8 cellular contexts compared by ENCODE assay signal in genomic region chr20:47501483-47502270, GRCh38. TPM values are rescaled to one million over a fixed set of nuclear protein-coding genes. Genes with fewer than 3 reads are reported as not detected.
DNase-seq lines count a peak whose midpoint lies in the region; ATAC-seq lines count a peak whose summit lies in the region.

NCOA3 (plus strand) TSS chr20:47501887; CDS start chr20:47622248, 120,361 bp downstream.

- no peaks in the 10 kb centered on the region for H3K27me3 Mint-ChIP-seq in effector memory CD8-positive, alpha-beta T cell
- H3K27me3 Mint-ChIP-seq in memory B cell, result no peaks in the 10 kb centered on the region

- H3K36me3 Mint-ChIP-seq in effector memory CD8-positive, alpha-beta T cell (ENCODE audit: insufficient read depth), result peaks cover 34% of the 10 kb centered on the region
- peaks cover 11% of the 10 kb centered on the region for H3K36me3 Mint-ChIP-seq in memory B cell

- H3K27ac Mint-ChIP-seq in effector memory CD8-positive, alpha-beta T cell, result peak within 1 kb of the TSS; percentile 95 to 98
- peak within 1 kb of the TSS; percentile 98 for H3K27ac Mint-ChIP-seq in memory B cell

- H3K4me1 Mint-ChIP-seq in effector memory CD8-positive, alpha-beta T cell (ENCODE audit: low read depth in 2 of 2), result peaks cover 23 to 34% of the 10 kb centered on the region in 2 donors
- H3K4me1 Mint-ChIP-seq in memory B cell, result peaks cover 33% of the 10 kb centered on the region

- peak within 1 kb of the TSS; percentile 96 to 98 for H3K4me3 Mint-ChIP-seq in effector memory CD8-positive, alpha-beta T cell
- peak within 1 kb of the TSS; percentile 100 for H3K4me3 Mint-ChIP-seq in memory B cell

- H3K9me3 Mint-ChIP-seq in effector memory CD8-positive, alpha-beta T cell, result no peaks in the 10 kb centered on the region
- no peaks in the 10 kb centered on the region for H3K9me3 Mint-ChIP-seq in memory B cell

- DNase-seq in CMK (ENCODE audit: low read depth) (peak; percentile 90), HT-29 (ENCODE audit: low spot score) (peak; percentile 98), memory B cell (ENCODE audit: low spot score in 2 of 2) (peak; percentile 85 to 86)
- peak; percentile 97 for DNase-seq in NK-92 treated with Interleukin-12 subunit alpha and Interleukin-12 subunit beta, amount 100 ng/mL, for 24 hours (lab: John Stamatoyannopoulos, UW)
- peak; percentile 95 for DNase-seq in activated CD8-positive, alpha-beta memory T cell treated with anti-CD3 and anti-CD28 coated beads for 24 hours
- DNase-seq in effector memory CD8-positive, alpha-beta T cell, result peak; percentile 84 to 88 (median 87)
- DNase-seq in stimulated activated CD8-positive, alpha-beta memory T cell treated with anti-CD3 and anti-CD28 coated beads, Interleukin-12 subunit alpha, Interleukin-12 subunit beta, amount 100 ng/mL, for 1 hour (ENCODE audit: low read depth), result peak; percentile 84

- ATAC-seq in GM19463 (IDR thresholded peaks at IDR 0.05; ENCODE audit: unreplicated experiment), result peak; percentile 77
- ATAC-seq in effector memory CD8-positive, alpha-beta T cell (replicated peaks), result peak; percentile 85
- peak; percentile 82 for ATAC-seq in memory B cell (ENCODE audit: low read depth)

RNA-seq across cellular contexts. Expression of gene NCOA3, which starts in this region (rescaled TPM):
- total RNA-seq in HT-29 (2014; rRNA removed; shearing (Covaris generic)), result 14.9 and 16.3 TPM in 2 replicates

Comparison
In these comparisons a context has a peak if more than half of its experiments do, and no peak if none do; other contexts are left out.
1. Peak in every context shown above with its lines: DNase-seq and ATAC-seq.